15 cellular contexts compared by ENCODE assay signal in the genomic region with DNA sequence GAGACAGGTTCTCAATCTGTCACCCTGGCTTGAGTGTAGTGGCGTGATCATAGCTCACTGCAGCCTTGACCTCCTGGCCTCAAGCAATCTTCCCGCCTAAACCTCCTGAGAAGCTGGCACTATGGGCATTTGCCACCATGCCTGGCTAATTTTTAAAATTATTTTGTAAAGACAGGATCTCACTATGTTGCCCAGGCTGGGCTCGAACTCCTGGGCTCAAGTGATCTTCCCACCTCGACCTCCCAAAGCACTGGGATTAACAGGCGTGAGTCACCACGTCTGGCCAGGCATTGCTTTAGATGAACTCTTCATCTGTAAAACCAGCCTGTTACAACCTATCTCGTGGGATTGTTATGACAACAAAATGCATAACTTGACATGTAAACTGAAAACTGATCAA.
"Had no signal": no experiment of that assay in that cellular context is flagged by ENCODE, and none has a peak within 500 bp of the region (broad histone marks: within the 10 kb centered on the region; RNA-seq: fewer than 3 reads in every experiment).

No MANE protein-coding gene starts in this region.

- ATAC-seq: gastrocnemius medialis, heart right ventricle had no signal

- H3K27ac ChIP-seq: coronary artery, heart right ventricle, left ventricle myocardium inferior, SJSA1, skin epidermis had no signal

- H3K4me3 Mint-ChIP-seq: memory B cell had no signal

- H3K27me3 ChIP-seq: gastrocnemius medialis, heart right ventricle, SJSA1 had no signal

- H3K27me3 Mint-ChIP-seq: memory B cell had no signal

- H3K27ac Mint-ChIP-seq: memory B cell had no signal

- DNase-seq: activated CD4-positive, alpha-beta T cell treated with anti-CD3 and anti-CD28 coated beads for 48 hours; activated CD8-positive, alpha-beta memory T cell treated with anti-CD3 and anti-CD28 coated beads for 24 hours; activated gamma-delta T cell; caudate nucleus; effector CD8-positive, alpha-beta T cell; gastrocnemius medialis; heart right ventricle; kidney; left ventricle myocardium inferior; substantia nigra; trophoblast cell had no signal

- H3K4me3 ChIP-seq: coronary artery, left ventricle myocardium inferior, SJSA1, skin epidermis had no signal

- H3K9me3 ChIP-seq: gastrocnemius medialis, heart right ventricle, left ventricle myocardium inferior, SJSA1 had no signal

- H3K9me3 Mint-ChIP-seq: memory B cell had no signal
